8 cellular contexts compared by ENCODE assay signal in genomic region chr6:16511723-16512584, GRCh38.
DNase-seq lines count a peak whose midpoint lies in the region; ATAC-seq, FAIRE-seq and TF ChIP-seq lines count a peak whose summit lies in the region.

No MANE protein-coding gene starts in this region.

- peaks cover 6% of the 10 kb centered on the region for H4K20me1 ChIP-seq in osteoblast (ENCODE audit: insufficient read depth, low read length)

- H3K27me3 ChIP-seq in osteoblast (ENCODE audit: insufficient read depth, low read length): no peaks in the 10 kb centered on the region

- peak; percentile 67 for FAIRE-seq in GM18507 (lab: Jason Lieb, UNC)

- peak; percentile 42 for ATAC-seq in HG02610 (IDR thresholded peaks at IDR 0.05; ENCODE audit: unreplicated experiment)

- H3K4me3 ChIP-seq in epithelial cell of esophagus (ENCODE audit: low read length) (no peak overlapping the region), osteoblast (ENCODE audit: insufficient read depth, low read length) (no peak overlapping the region)

- H3K4me2 ChIP-seq in osteoblast (ENCODE audit: insufficient read depth, low read length): no peak overlapping the region

- H3K4me1 ChIP-seq in osteoblast (ENCODE audit: insufficient read depth, low read length): peaks cover 7% of the 10 kb centered on the region

- no peaks in the 10 kb centered on the region for H3K36me3 ChIP-seq in osteoblast (ENCODE audit: insufficient read depth, low read length)

- no peak overlapping the region for H3K27ac ChIP-seq in osteoblast (ENCODE audit: low read depth, low read length)

- H3K79me2 ChIP-seq in osteoblast (ENCODE audit: insufficient read depth, low read length): peaks cover 2% of the 10 kb centered on the region

- no peak for DNase-seq in GM18507 (ENCODE audit: extremely low spot score, insufficient read length, low read depth)
- peak; percentile 15 for DNase-seq in RPMI7951 (ENCODE audit: low read depth)
- peak; percentile 58 for DNase-seq in epithelial cell of esophagus (ENCODE audit: low read depth)
- no peak for DNase-seq in cortex of kidney (lab: John Stamatoyannopoulos, UW)
- DNase-seq in Ammon's horn (ENCODE audit: low spot score): no peak
- DNase-seq in osteoblast (ENCODE audit: insufficient read length, low spot score, missing footprints): no peak
- no peak for DNase-seq in GM19238 (ENCODE audit: insufficient read length, low spot score)

- H3K9me3 ChIP-seq in osteoblast (ENCODE audit: low read depth, low read length): no peaks in the 10 kb centered on the region

- H2AFZ ChIP-seq in osteoblast (ENCODE audit: low read length): no peak overlapping the region

- TF ChIP-seq CTCF in epithelial cell of esophagus (IDR thresholded peaks at IDR 0.05; ENCODE audit: insufficient read depth, low read depth, low read length, missing control alignments) (no peak), osteoblast (IDR thresholded peaks at IDR 0.05; ENCODE audit: extremely low read depth, low read depth, low read length) (no peak)

Comparison
In these comparisons a context has a peak if more than half of its experiments do, and no peak if none do; other contexts are left out.
1. DNase-seq: peak in RPMI7951 (single experiment) and epithelial cell of esophagus (single experiment); none in GM18507 (single experiment), cortex of kidney (single experiment), Ammon's horn (single experiment), osteoblast (single experiment) and GM19238 (single experiment).